In genomic region chr6:137951064-137951597, GRCh38 we compare ENCODE assay signal across 9 cellular contexts.
DNase-seq lines count a peak whose midpoint lies in the region; ATAC-seq, FAIRE-seq and TF ChIP-seq lines count a peak whose summit lies in the region.
"Had no signal": no experiment of that assay in that cellular context is flagged by ENCODE, and none has a peak within 500 bp of the region (broad histone marks: within the 10 kb centered on the region; RNA-seq: fewer than 3 reads in every experiment).

No MANE protein-coding gene starts in this region.

- TF ChIP-seq EP300 in GM12878 (IDR thresholded peaks at IDR 0.05; ENCODE audit: borderline replicate concordance in 1 of 2, control insufficient read depth in 1 of 2, low read depth in 2 of 2, low read length in 2 of 2), result peak in 1 of 2 experiments; percentile 19; a peak in 1 of 4 replicates

- POLR2A ChIA-PET in GM12878 (lab: Charles Lee), result interaction anchor here (0.7 to 2.5 kb wide), 7 partner anchors 24 to 83 kb away, joined by 3 to 7 read pairs (median 4); no protein-coding TSS in a partner anchor

- H3K9me3 ChIP-seq in GM12878 (replicated peaks; ENCODE audit: control insufficient read depth, insufficient read depth, low read length), result no peaks in the 10 kb centered on the region

- H4K20me1 ChIP-seq in GM12878 (ENCODE audit: control insufficient read depth, insufficient read depth), result no peaks in the 10 kb centered on the region

- TF ChIP-seq POLR2A in GM12878 (IDR thresholded peaks at IDR 0.05; ENCODE audit: low read depth, low read length), result no peak
- no peak for TF ChIP-seq POLR2A in H54 (IDR thresholded peaks at IDR 0.05; ENCODE audit: low read depth, low read length)

- CTCF ChIA-PET in GM12878 (lab: Yijun Ruan, JAX), result interaction anchor here (0.6 to 16.7 kb wide), 19 partner anchors 8 to 637 kb away, joined by 3 to 712 read pairs (median 11); partner anchors contain the start of gene TNFAIP3

- H3K27me3 ChIP-seq in GM12878 (replicated peaks in 1 of 2; ENCODE audit: control insufficient read depth in 2 of 2, insufficient read depth in 2 of 2, low read length in 1 of 2), result no peaks in the 10 kb centered on the region

- in situ Hi-C loops in GM12878 (cut with MboI), result no loop called here

- WGBS in GM12878 (ENCODE audit: insufficient coverage, insufficient replicate concordance, low lambda C conversion rate, missing lambda C conversion rate), result 33% methylated on average over 3 of the region's 3 CpGs

- H2AFZ ChIP-seq in GM12878 (ENCODE audit: control insufficient read depth, low read depth, low read length), result no peak overlapping the region

- FAIRE-seq in GM12878 (lab: Jason Lieb, UNC) (no peak), H54 (lab: Jason Lieb, UNC) (no peak)

- TF ChIP-seq RAD21 in GM12878 (IDR thresholded peaks at IDR 0.05; ENCODE audit: insufficient read depth, low read depth, low read length), result peak; percentile 89

- intact Hi-C loops in GM12878 (cut with micrococcal nuclease; ENCODE audit: unreplicated experiment), result loop anchor here (2.0 kb wide), 1 partner anchor 24 kb away; no protein-coding TSS in a partner anchor

- BruUV-seq in GM12878 (replicated peaks; lab: Mats Ljungman, UMichigan), result no TSS peak

- TF ChIP-seq CTCF in GM12873 (IDR thresholded peaks at IDR 0.05; ENCODE audit: insufficient read depth, low read depth, low read length, missing control alignments) (peak; percentile 47), GM12878 (IDR thresholded peaks at IDR 0.05 in 2 of 3, conservative IDR thresholded peaks at IDR 0.05 in 1 of 3; ENCODE audit: control insufficient read depth in 2 of 3, extremely low read depth in 1 of 3, insufficient read depth in 1 of 3, low read depth in 3 of 3, low read length in 3 of 3) (peak in 2 of 3 experiments; percentile 59 to 62; a peak in 4 of 6 replicates)

- RAD21 ChIA-PET in GM12878 (lab: Charles Lee; ENCODE audit: unreplicated experiment), result interaction anchor here (1.0 to 19.0 kb wide), 20 partner anchors 9 to 529 kb away, joined by 3 to 774 read pairs (median 9); partner anchors contain the start of gene TNFAIP3

- ATAC-seq in GM21367 (IDR thresholded peaks at IDR 0.05; ENCODE audit: unreplicated experiment), result peak; percentile 45
- peak; percentile 49 for ATAC-seq in HG03280 (IDR thresholded peaks at IDR 0.05; ENCODE audit: unreplicated experiment)
- peak; percentile 82 for ATAC-seq in GM12878

- DNase-seq in GM12878 (ENCODE audit: low read depth, low spot score) (no peak), NCI-H2196 (lab: John Stamatoyannopoulos, UW; ENCODE audit: unreplicated experiment) (no peak), H54 (ENCODE audit: insufficient read length, low spot score) (no peak), NCI-H1436 treated with DMSO at 0.1 percent for 48 hours (lab: John Stamatoyannopoulos, UW) (no peak)
- DNase-seq in activated T-cell treated with anti-CD3 and anti-CD28 coated beads, Interleukin-2, amount 50 U/mL, for 1 hour, result no peak
- DNase-seq: activated CD4-positive, alpha-beta T cell treated with anti-CD3 and anti-CD28 coated beads for 4 hours had no signal

- peaks cover 27% of the 10 kb centered on the region for H3K4me1 ChIP-seq in GM12878 (ENCODE audit: control insufficient read depth, insufficient read depth, low read length)

- H3K36me3 ChIP-seq in GM12878 (ENCODE audit: control insufficient read depth in 2 of 2, insufficient read depth in 2 of 2, low read length in 1 of 2), result no peaks in the 10 kb centered on the region

- no peak overlapping the region for H3K9ac ChIP-seq in GM12878 (ENCODE audit: control insufficient read depth, insufficient read depth, low read length)

- H3K4me3 ChIP-seq in GM12878, result no peak overlapping the region

- H3K79me2 ChIP-seq in GM12878 (ENCODE audit: control insufficient read depth, insufficient read depth, low read length), result no peaks in the 10 kb centered on the region

- no peak overlapping the region for H3K27ac ChIP-seq in GM12878 (ENCODE audit: control insufficient read depth, insufficient read depth)

- SMC1A ChIA-PET in GM12878 (lab: Charles Lee; ENCODE audit: uncharacterized antibody, unreplicated experiment), result interaction anchor here (1.0 to 34.9 kb wide), 25 partner anchors 9 to 873 kb away, joined by 3 to 1237 read pairs (median 6); partner anchors contain the start of gene TNFAIP3

- peak overlapping the region; percentile 62 for H3K4me2 ChIP-seq in GM12878 (ENCODE audit: control insufficient read depth, insufficient read depth)

TF ChIP-seq in GM12878, 131 proteins besides CTCF, POLR2A, EP300 and RAD21 (continues in another document):
- no peak for TF ChIP-seq MXI1 (IDR thresholded peaks at IDR 0.05; ENCODE audit: low read depth, low read length)
- TF ChIP-seq MEF2A (IDR thresholded peaks at IDR 0.05; ENCODE audit: insufficient read depth, low read depth, low read length), result no peak
- TF ChIP-seq E4F1 (IDR thresholded peaks at IDR 0.05; ENCODE audit: borderline replicate concordance, partially characterized antibody), result no peak
- TF ChIP-seq MEF2B (IDR thresholded peaks at IDR 0.05; ENCODE audit: partially characterized antibody, poor library complexity, severe bottlenecking), result no peak
- no peak for TF ChIP-seq RELA (IDR thresholded peaks at IDR 0.05; ENCODE audit: borderline replicate concordance, partially characterized antibody)
- TF ChIP-seq NKRF (conservative IDR thresholded peaks at IDR 0.05), result no peak
- 0 out of 2 replicates have a peak, but pooled peaks have one; percentile 10 for TF ChIP-seq RUNX3 (IDR thresholded peaks at IDR 0.05; ENCODE audit: low read length)
- TF ChIP-seq SIN3A (IDR thresholded peaks at IDR 0.05; ENCODE audit: low read depth, low read length), result peak; percentile 40; the same call in 1 of the 2 replicates
- TF ChIP-seq E2F4 (IDR thresholded peaks at IDR 0.05; ENCODE audit: low read depth, low read length), result no peak
- TF ChIP-seq TCF12 (IDR thresholded peaks at IDR 0.05; ENCODE audit: low read depth, low read length), result 0 out of 2 replicates have a peak, but pooled peaks have one; percentile 36
- no peak for TF ChIP-seq HDAC6 (IDR thresholded peaks at IDR 0.05; ENCODE audit: unreplicated experiment)
- TF ChIP-seq TCF3 (IDR thresholded peaks at IDR 0.05; ENCODE audit: borderline replicate concordance, insufficient read depth, low read depth, low read length), result no peak
- TF ChIP-seq PKNOX1 (IDR thresholded peaks at IDR 0.05), result no peak
- no peak for TF ChIP-seq ZNF274 (IDR thresholded peaks at IDR 0.05; ENCODE audit: insufficient read depth, insufficient read length)
- no peak for TF ChIP-seq SIX5 (IDR thresholded peaks at IDR 0.05; ENCODE audit: low read depth, low read length, severe bottlenecking)
- TF ChIP-seq RCOR1 (conservative IDR thresholded peaks at IDR 0.05; ENCODE audit: low read depth, low read length), result no peak
- no peak for TF ChIP-seq IKZF1 (conservative IDR thresholded peaks at IDR 0.05)
- no peak for TF ChIP-seq FOS (IDR thresholded peaks at IDR 0.05; ENCODE audit: borderline replicate concordance, extremely low read depth, insufficient read length)
